In the genomic region with DNA sequence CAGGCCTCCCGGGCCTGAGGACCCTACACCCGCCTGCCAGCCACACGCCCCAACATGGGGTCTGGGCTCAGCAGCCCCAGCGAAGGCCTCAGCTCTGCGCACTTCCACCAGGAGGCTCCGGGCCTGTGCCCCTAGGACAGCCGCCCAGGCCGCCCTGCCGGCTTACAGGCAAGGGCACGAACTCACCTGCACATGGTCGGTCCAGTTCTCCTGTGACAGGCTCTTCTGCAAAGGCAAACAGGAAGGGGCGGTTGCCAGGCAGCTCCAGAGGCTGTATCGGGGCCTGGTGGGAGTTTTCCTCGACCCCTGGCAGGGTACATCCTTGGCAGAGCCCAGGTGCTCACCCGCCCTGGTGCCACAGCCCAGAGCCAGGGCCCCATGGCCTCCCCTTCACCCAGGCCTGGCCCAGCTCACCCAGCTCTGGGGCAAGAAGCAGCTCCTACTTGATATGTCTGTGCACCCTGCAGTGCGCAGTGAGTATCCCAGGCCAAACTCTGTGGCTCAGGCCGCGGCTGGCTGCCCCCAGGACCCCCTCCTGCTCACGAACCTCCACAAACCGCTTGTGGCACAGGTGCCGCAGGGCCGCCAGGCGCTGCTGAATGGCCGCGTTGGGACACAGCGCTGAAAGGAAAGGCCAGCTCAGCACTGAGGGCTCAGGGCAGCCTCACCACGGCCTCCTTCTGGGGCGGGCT, we compare ENCODE assay signal across 13 cellular contexts.
"Had no signal": no experiment of that assay in that cellular context is flagged by ENCODE, and none has a peak within 500 bp of the region (broad histone marks: within the 10 kb centered on the region; RNA-seq: fewer than 3 reads in every experiment).

No MANE protein-coding gene starts in this region.

- H3K27me3 ChIP-seq: esophagus squamous epithelium, sigmoid colon had no signal

- H3K27ac ChIP-seq: thoracic aorta had no signal

- ATAC-seq: natural killer cell; stimulated activated naive CD8-positive, alpha-beta T cell treated with anti-CD3 and anti-CD28 coated beads, Interleukin-15, amount 100 ng/mL, for 72 hours had no signal

- DNase-seq: activated B cell treated with CpG ODN at 0.5 μM for 24 hours; activated CD4-positive, alpha-beta T cell treated with anti-CD3 and anti-CD28 coated beads, Interleukin-2, amount 10 ng/mL, durations not matched to agents 7 days and 5 days; activated naive CD4-positive, alpha-beta T cell treated with Interleukin-2 at 50 U/mL for 16 hours; anterior cingulate cortex; esophagus squamous epithelium; glutamatergic neuron; mesendoderm; natural killer cell; SIG-M5; sigmoid colon; stimulated activated CD4-positive, alpha-beta T cell treated with anti-CD3 and anti-CD28 coated beads, Interleukin-1b, Interleukin-23, amount 100 ng/mL, for 48 hours; stimulated activated naive CD8-positive, alpha-beta T cell treated with anti-CD3 and anti-CD28 coated beads, Interleukin-15, amount 100 ng/mL, for 72 hours had no signal

- H3K4me3 ChIP-seq: esophagus squamous epithelium, sigmoid colon, thoracic aorta had no signal

- H3K4me1 ChIP-seq: sigmoid colon had no signal
